Comparison of ENCODE assay signal across 16 cellular contexts in the genomic region with DNA sequence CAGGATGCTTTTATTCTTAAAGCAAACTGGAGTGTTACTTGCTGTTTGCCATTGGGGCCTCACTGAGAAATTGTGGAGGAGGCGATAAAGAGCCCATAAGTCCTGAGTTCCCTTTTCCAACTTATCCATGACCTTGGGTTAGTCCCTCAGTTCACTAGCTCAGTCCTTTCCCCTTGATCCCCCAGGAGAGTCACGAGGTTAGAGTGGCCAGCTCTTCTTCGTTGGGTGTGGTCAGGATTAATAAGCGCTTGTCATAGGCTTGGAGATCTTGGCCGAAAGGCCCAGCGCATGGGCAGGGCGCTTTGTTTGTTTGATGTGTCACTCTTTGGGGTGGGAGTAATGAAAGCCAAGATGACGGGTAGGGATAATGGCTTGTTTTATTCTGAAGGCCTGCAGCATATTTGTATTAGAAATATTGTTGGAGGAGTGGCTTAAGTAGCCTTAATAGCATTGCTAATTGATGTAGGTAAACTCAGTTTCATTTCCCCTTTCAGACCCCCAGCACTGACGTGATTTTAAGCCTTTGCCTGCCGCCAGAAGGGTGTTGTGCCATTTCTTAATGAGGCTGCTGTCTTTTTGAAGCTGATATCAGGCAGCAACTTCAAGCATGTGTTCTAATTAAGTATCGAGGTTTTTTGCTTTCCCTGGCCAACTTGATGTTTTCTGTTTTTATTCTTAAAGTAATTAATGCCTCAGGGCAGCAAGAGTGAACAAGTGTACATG. TPM values are rescaled to one million over a fixed set of nuclear protein-coding genes. Genes with fewer than 3 reads are reported as not detected.
DNase-seq lines count a peak whose midpoint lies in the region; ATAC-seq and TF ChIP-seq lines count a peak whose summit lies in the region.
"Had no signal": no experiment of that assay in that cellular context is flagged by ENCODE, and none has a peak within 500 bp of the region (broad histone marks: within the 10 kb centered on the region; RNA-seq: fewer than 3 reads in every experiment).

No MANE protein-coding gene starts in this region.

- H3K27ac ChIP-seq in OCI-LY3 (ENCODE audit: low read length) (peak overlapping the region; percentile 70), A673 (ENCODE audit: low read depth, low read length, poor library complexity, severe bottlenecking) (no peak overlapping the region), tibial nerve (no peak overlapping the region)
- H3K27ac ChIP-seq in effector memory CD4-positive, alpha-beta T cell (ENCODE audit: insufficient read depth, low read length, poor library complexity, severe bottlenecking), result no peak overlapping the region
- H3K27ac ChIP-seq: C4-2B, heart right ventricle had no signal

- H3K4me1 Mint-ChIP-seq in naive B cell, result peaks cover 7 to 17% (median 13%) of the 10 kb centered on the region in 3 donors

- H2AFZ ChIP-seq in OCI-LY3 (ENCODE audit: low read depth, low read length), result no peak overlapping the region

- no peaks in the 10 kb centered on the region for H3K79me2 ChIP-seq in OCI-LY3 (ENCODE audit: low read length)

- intact Hi-C loops in left colon (cut with DNase I, micrococcal nuclease) (no loop called here), A673 (cut with micrococcal nuclease; ENCODE audit: unreplicated experiment) (no loop called here)

- CTCF ChIA-PET in A673 (lab: Charles Lee), result no interaction called here

- H3K9ac ChIP-seq in OCI-LY3 (ENCODE audit: low read length), result peak overlapping the region; percentile 25; the same call in 1 of the 2 replicates

- peak; percentile 53 for DNase-seq in GM13977 (ENCODE audit: low spot score)
- DNase-seq in naive B cell, result peak; percentile 48
- no peak for DNase-seq in left colon
- no peak for DNase-seq in A673 (ENCODE audit: low spot score)
- no peak for DNase-seq in tibial nerve (ENCODE audit: low spot score in 2 of 2)
- no peak for DNase-seq in effector memory CD4-positive, alpha-beta T cell
- DNase-seq: activated naive CD4-positive, alpha-beta T cell treated with anti-CD3 and anti-CD28 coated beads, Interleukin-2, amount 50 U/mL, for 16 hours; endodermal cell; heart right ventricle; natural killer cell; NCI-H345; sigmoid colon had no signal

- no peaks in the 10 kb centered on the region for H3K9me3 Mint-ChIP-seq in naive B cell
- H3K9me3 Mint-ChIP-seq: endodermal cell; natural killer cell; stimulated activated naive CD8-positive, alpha-beta T cell treated with anti-CD3 and anti-CD28 coated beads, Interleukin-15, Interleukin-2, amounts not matched to agents 100 ng/mL and 50 ng/mL, for 24 hours had no signal

- H4K20me1 ChIP-seq in OCI-LY3 (ENCODE audit: insufficient read depth, low read length), result no peaks in the 10 kb centered on the region

- H3K36me3 ChIP-seq in OCI-LY3 (replicated peaks; ENCODE audit: low read depth, low read length) (no peaks in the 10 kb centered on the region), A673 (ENCODE audit: insufficient read depth, low read length, poor library complexity, severe bottlenecking) (no peaks in the 10 kb centered on the region), tibial nerve (no peaks in the 10 kb centered on the region)
- no peaks in the 10 kb centered on the region for H3K36me3 ChIP-seq in effector memory CD4-positive, alpha-beta T cell (ENCODE audit: control insufficient read depth, insufficient read depth, low read length)

- no peak for TF ChIP-seq POLR2A in tibial nerve (IDR thresholded peaks at IDR 0.05)

- H3K36me3 Mint-ChIP-seq in naive B cell, result no peaks in the 10 kb centered on the region
- H3K36me3 Mint-ChIP-seq: natural killer cell had no signal

- no peaks in the 10 kb centered on the region for H3K27me3 Mint-ChIP-seq in naive B cell
- H3K27me3 Mint-ChIP-seq: stimulated activated naive CD8-positive, alpha-beta T cell treated with anti-CD3 and anti-CD28 coated beads, Interleukin-15, Interleukin-2, amounts not matched to agents 100 ng/mL and 50 ng/mL, for 24 hours had no signal

- H3K27ac Mint-ChIP-seq in naive B cell, result peak overlapping the region in 1 of 6 donors; percentile 4
- H3K27ac Mint-ChIP-seq: endodermal cell; natural killer cell; stimulated activated naive CD8-positive, alpha-beta T cell treated with anti-CD3 and anti-CD28 coated beads, Interleukin-15, Interleukin-2, amounts not matched to agents 100 ng/mL and 50 ng/mL, for 24 hours had no signal

- H3K4me1 ChIP-seq in OCI-LY3 (ENCODE audit: low read length), result peaks cover 44% of the 10 kb centered on the region
- no peaks in the 10 kb centered on the region for H3K4me1 ChIP-seq in A673 (ENCODE audit: insufficient read depth, low read length, poor library complexity, severe bottlenecking)
- peaks cover 0 to 1% (median 0%) of the 10 kb centered on the region in 4 donors for H3K4me1 ChIP-seq in tibial nerve
- no peaks in the 10 kb centered on the region for H3K4me1 ChIP-seq in effector memory CD4-positive, alpha-beta T cell (ENCODE audit: control insufficient read depth, insufficient read depth, low read length, poor library complexity, severe bottlenecking)

- ATAC-seq in HG02981 (IDR thresholded peaks at IDR 0.05; ENCODE audit: unreplicated experiment) (peak; percentile 53), naive B cell (ENCODE audit: low read depth in 2 of 2) (peak; percentile 99), left colon (no peak)
- ATAC-seq: heart right ventricle had no signal

- peak overlapping the region; percentile 70 for H3K4me2 ChIP-seq in OCI-LY3 (ENCODE audit: low read length)

- no TSS peak for BruUV-seq in A673 (replicated peaks; lab: Mats Ljungman, UMichigan)

- H3K27me3 ChIP-seq in OCI-LY3 (ENCODE audit: low read depth, low read length), result no peaks in the 10 kb centered on the region
- H3K27me3 ChIP-seq in A673 (replicated peaks; ENCODE audit: insufficient read depth, low read depth, low read length, poor library complexity), result no peaks in the 10 kb centered on the region
- H3K27me3 ChIP-seq in tibial nerve, result no peaks in the 10 kb centered on the region
- no peaks in the 10 kb centered on the region for H3K27me3 ChIP-seq in effector memory CD4-positive, alpha-beta T cell (replicated peaks; ENCODE audit: control insufficient read depth, insufficient read depth, low read length, poor library complexity, severe bottlenecking)
- H3K27me3 ChIP-seq: heart right ventricle, sigmoid colon had no signal

- in situ Hi-C loops in GM13977 (cut with MboI; ENCODE audit: low pct_unique_long_range_greater_than_20kb, low sequenced_read_pairs, unreplicated experiment), result no loop called here

- POLR2A ChIA-PET in A673 (lab: Charles Lee; ENCODE audit: low non-redundant PET), result no interaction called here

- H3K9me3 ChIP-seq in OCI-LY3 (ENCODE audit: insufficient read depth, low read length) (no peaks in the 10 kb centered on the region), A673 (ENCODE audit: low read depth, low read length, poor library complexity, severe bottlenecking) (no peaks in the 10 kb centered on the region), tibial nerve (no peaks in the 10 kb centered on the region)
- H3K9me3 ChIP-seq in effector memory CD4-positive, alpha-beta T cell (ENCODE audit: control insufficient read depth, low read length), result no peaks in the 10 kb centered on the region
- H3K9me3 ChIP-seq: heart right ventricle, sigmoid colon had no signal

- no peak for TF ChIP-seq EP300 in tibial nerve (IDR thresholded peaks at IDR 0.05)

- H3K4me3 ChIP-seq in OCI-LY3 (ENCODE audit: low read length) (peak overlapping the region; percentile 55), A673 (ENCODE audit: low read depth, low read length, poor library complexity, severe bottlenecking) (no peak overlapping the region), tibial nerve (no peak overlapping the region)
- H3K4me3 ChIP-seq in effector memory CD4-positive, alpha-beta T cell (ENCODE audit: insufficient read depth, low read depth, low read length, poor library complexity, severe bottlenecking), result no peak overlapping the region
- H3K4me3 ChIP-seq: heart right ventricle, sigmoid colon had no signal

- TF ChIP-seq CTCF in GM13977 (IDR thresholded peaks at IDR 0.05; ENCODE audit: extremely low read depth, insufficient read depth, missing control alignments) (no peak), OCI-LY3 (IDR thresholded peaks at IDR 0.05; ENCODE audit: low read depth, low read length) (no peak), A673 (conservative IDR thresholded peaks at IDR 0.05; ENCODE audit: low read depth, low read length) (no peak), tibial nerve (IDR thresholded peaks at IDR 0.05) (no peak)

- WGBS in tibial nerve, 2 donors, result 84 to 88% methylated on average over 11 of the region's 11 CpGs

- H3K4me3 Mint-ChIP-seq in naive B cell, result no peak overlapping the region
- H3K4me3 Mint-ChIP-seq: endodermal cell; stimulated activated naive CD8-positive, alpha-beta T cell treated with anti-CD3 and anti-CD28 coated beads, Interleukin-15, Interleukin-2, amounts not matched to agents 100 ng/mL and 50 ng/mL, for 24 hours had no signal

RNA-seq across cellular contexts. Expression of gene GRHL1, which starts 15.7 kb away (rescaled TPM):
- polyA plus RNA-seq in naive B cell (ENCODE audit: low read depth in 6 of 6), result under 1 TPM in 5 of 6 donors, not detected in 1; 0.09 to 0.89 (median 0.41) TPM
- 1 to 10 TPM; 2.3 TPM for total RNA-seq in left colon
- total RNA-seq in A673 (2021), result 0.13 and 0.42 TPM in 2 replicates
- 1 to 10 TPM in 2 of 4 donors, under 1 TPM in 1, not detected in 1; 0.66 to 4.2 (median 2.3) TPM for total RNA-seq in tibial nerve

Comparison
In these comparisons a context has a peak if more than half of its experiments do, and no peak if none do; other contexts are left out.
1. DNase-seq: peak in GM13977 (single experiment) and naive B cell (single experiment); none in left colon (0 of 2), A673 (single experiment), tibial nerve (0 of 2) and effector memory CD4-positive, alpha-beta T cell (0 of 3).